1 cellular context compared by ENCODE assay signal in the genomic region with DNA sequence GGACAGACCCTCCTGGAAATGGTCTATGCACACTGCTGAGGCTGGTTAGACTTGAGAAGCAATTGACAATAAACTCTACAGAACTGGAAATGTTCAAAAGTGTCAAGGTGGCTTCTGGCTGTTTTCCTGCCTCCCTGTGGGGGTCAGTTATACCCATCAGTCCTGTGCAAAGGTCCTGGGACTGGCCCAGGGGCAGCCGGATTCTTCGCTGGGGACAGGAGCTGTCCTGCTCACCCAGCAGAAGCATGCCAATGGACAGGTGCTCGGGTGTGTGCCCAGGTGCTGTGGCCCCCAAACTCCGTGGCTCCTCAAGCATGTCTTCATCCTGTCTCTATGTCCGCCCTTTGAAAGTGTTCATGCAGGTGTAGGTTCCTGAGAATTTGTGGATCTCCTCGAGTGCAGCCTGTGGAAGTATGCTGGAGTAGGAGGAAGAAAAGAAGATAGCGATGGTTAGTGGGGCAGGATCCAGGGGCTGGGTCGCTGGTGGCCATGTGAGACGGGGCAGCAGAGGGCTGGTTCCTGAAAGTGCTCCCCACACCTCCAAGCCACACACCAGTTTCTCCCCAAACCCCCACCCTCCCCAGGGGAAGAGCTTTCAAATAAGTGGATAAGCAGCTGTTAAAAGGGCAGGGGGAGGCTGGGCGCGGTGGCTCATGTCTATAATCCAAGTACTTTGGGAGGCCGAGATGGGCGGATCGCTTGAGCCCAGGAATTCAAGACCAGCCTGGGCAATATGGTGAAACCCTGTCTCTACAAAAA.
TF ChIP-seq lines count a peak whose summit lies in the region.

No MANE protein-coding gene starts in this region.

TF ChIP-seq in A549, 52 proteins besides CTCF, POLR2A, EP300 and RAD21:
- no peak for TF ChIP-seq EHMT2 (IDR thresholded peaks at IDR 0.05; ENCODE audit: low read depth)
- TF ChIP-seq, protein P1, sequence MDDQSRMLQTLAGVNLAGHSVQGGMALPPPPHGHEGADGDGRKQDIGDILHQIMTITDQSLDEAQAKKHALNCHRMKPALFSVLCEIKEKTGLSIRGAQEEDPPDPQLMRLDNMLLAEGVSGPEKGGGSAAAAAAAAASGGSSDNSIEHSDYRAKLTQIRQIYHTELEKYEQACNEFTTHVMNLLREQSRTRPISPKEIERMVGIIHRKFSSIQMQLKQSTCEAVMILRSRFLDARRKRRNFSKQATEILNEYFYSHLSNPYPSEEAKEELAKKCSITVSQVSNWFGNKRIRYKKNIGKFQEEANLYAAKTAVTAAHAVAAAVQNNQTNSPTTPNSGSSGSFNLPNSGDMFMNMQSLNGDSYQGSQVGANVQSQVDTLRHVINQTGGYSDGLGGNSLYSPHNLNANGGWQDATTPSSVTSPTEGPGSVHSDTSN (IDR thresholded peaks at IDR 0.05) = no peak
- TF ChIP-seq, protein P2, sequence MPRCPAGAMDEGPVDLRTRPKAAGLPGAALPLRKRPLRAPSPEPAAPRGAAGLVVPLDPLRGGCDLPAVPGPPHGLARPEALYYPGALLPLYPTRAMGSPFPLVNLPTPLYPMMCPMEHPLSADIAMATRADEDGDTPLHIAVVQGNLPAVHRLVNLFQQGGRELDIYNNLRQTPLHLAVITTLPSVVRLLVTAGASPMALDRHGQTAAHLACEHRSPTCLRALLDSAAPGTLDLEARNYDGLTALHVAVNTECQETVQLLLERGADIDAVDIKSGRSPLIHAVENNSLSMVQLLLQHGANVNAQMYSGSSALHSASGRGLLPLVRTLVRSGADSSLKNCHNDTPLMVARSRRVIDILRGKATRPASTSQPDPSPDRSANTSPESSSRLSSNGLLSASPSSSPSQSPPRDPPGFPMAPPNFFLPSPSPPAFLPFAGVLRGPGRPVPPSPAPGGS (IDR thresholded peaks at IDR 0.05) = no peak
- 0 out of 2 replicates have a peak, but pooled peaks have one; percentile 31 for TF ChIP-seq POLR2AphosphoS2 (conservative IDR thresholded peaks at IDR 0.05; ENCODE audit: low read length)
- TF ChIP-seq HDAC2 (IDR thresholded peaks at IDR 0.05) = no peak
- TF ChIP-seq CBX2 (IDR thresholded peaks at IDR 0.05; ENCODE audit: borderline replicate concordance, low read depth) = no peak
